Comparison of ENCODE assay signal across 2 cellular contexts in the genomic region with DNA sequence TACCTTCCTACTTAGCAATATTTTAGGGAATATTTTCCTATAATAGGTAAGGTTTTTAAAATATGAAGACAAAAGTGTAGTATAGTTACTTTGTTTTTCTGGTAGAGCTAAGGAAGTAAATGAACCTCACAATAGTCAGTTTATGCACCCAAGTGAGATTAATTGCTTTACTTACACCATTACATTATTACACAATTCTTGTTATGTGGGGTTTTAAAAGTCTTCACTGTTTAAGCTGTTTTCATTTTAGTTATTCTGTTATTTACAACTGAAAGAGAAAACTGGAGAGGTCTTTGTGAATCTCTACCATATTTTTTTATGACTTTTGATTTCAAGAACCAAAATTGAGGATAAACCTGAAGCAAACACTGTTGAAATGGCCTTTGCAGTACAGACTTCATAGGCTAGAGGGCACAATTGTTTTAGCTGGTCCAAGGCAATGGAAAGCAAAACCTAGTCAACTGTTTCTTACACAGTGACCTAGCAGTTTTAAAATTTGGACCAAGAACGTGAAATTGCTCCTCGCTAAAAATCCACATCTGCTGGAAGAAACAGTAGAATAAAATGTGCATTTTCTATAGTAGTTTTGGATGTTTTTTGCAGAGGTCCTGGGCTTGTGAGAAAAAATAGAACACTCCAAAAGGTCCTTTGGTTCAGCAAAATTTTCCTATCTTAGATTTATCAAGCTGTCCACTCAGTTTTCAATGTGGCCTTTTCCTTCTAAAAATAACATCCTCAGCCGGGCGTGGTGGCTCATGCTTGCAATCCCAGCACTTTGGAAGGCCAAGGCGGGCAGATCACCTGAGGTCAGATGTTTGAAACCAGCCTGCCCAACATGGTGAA.
TF ChIP-seq lines count a peak whose summit lies in the region.

No MANE protein-coding gene starts in this region.

TF ChIP-seq in GM23338, 12 proteins besides CTCF, POLR2A, EP300 and RAD21 (continued from another document):
- TF ChIP-seq, protein P1, sequence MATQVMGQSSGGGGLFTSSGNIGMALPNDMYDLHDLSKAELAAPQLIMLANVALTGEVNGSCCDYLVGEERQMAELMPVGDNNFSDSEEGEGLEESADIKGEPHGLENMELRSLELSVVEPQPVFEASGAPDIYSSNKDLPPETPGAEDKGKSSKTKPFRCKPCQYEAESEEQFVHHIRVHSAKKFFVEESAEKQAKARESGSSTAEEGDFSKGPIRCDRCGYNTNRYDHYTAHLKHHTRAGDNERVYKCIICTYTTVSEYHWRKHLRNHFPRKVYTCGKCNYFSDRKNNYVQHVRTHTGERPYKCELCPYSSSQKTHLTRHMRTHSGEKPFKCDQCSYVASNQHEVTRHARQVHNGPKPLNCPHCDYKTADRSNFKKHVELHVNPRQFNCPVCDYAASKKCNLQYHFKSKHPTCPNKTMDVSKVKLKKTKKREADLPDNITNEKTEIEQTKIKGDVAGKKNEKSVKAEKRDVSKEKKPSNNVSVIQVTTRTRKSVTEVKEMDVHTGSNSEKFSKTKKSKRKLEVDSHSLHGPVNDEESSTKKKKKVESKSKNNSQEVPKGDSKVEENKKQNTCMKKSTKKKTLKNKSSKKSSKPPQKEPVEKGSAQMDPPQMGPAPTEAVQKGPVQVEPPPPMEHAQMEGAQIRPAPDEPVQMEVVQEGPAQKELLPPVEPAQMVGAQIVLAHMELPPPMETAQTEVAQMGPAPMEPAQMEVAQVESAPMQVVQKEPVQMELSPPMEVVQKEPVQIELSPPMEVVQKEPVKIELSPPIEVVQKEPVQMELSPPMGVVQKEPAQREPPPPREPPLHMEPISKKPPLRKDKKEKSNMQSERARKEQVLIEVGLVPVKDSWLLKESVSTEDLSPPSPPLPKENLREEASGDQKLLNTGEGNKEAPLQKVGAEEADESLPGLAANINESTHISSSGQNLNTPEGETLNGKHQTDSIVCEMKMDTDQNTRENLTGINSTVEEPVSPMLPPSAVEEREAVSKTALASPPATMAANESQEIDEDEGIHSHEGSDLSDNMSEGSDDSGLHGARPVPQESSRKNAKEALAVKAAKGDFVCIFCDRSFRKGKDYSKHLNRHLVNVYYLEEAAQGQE (IDR thresholded peaks at IDR 0.05; ENCODE audit: unreplicated experiment) = no peak
- TF ChIP-seq CREB1 (CRISPR knock-in tag; IDR thresholded peaks at IDR 0.05; ENCODE audit: low read depth) = no peak
- TF ChIP-seq STAT1 (IDR thresholded peaks at IDR 0.05; ENCODE audit: unreplicated experiment) = no peak

TF ChIP-seq in SK-N-SH treated with all-trans-retinoic acid at 6 μM for 48 hours, 23 proteins besides CTCF, POLR2A, EP300 and RAD21 (continued from another document):
- TF ChIP-seq, protein P2, sequence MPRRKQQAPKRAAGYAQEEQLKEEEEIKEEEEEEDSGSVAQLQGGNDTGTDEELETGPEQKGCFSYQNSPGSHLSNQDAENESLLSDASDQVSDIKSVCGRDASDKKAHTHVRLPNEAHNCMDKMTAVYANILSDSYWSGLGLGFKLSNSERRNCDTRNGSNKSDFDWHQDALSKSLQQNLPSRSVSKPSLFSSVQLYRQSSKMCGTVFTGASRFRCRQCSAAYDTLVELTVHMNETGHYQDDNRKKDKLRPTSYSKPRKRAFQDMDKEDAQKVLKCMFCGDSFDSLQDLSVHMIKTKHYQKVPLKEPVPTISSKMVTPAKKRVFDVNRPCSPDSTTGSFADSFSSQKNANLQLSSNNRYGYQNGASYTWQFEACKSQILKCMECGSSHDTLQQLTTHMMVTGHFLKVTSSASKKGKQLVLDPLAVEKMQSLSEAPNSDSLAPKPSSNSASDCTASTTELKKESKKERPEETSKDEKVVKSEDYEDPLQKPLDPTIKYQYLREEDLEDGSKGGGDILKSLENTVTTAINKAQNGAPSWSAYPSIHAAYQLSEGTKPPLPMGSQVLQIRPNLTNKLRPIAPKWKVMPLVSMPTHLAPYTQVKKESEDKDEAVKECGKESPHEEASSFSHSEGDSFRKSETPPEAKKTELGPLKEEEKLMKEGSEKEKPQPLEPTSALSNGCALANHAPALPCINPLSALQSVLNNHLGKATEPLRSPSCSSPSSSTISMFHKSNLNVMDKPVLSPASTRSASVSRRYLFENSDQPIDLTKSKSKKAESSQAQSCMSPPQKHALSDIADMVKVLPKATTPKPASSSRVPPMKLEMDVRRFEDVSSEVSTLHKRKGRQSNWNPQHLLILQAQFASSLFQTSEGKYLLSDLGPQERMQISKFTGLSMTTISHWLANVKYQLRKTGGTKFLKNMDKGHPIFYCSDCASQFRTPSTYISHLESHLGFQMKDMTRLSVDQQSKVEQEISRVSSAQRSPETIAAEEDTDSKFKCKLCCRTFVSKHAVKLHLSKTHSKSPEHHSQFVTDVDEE (CRISPR knock-in tag; IDR thresholded peaks at IDR 0.05) = no peak
- TF ChIP-seq ZFP30 (CRISPR knock-in tag; IDR thresholded peaks at IDR 0.05) (no peak), CSDC2 (CRISPR knock-in tag; IDR thresholded peaks at IDR 0.05) (no peak), ZFP3 (CRISPR knock-in tag; IDR thresholded peaks at IDR 0.05) (no peak), ZNF70 (CRISPR knock-in tag; IDR thresholded peaks at IDR 0.05) (no peak), SNAI2 (CRISPR knock-in tag; IDR thresholded peaks at IDR 0.05) (no peak), TCF4 (CRISPR knock-in tag; IDR thresholded peaks at IDR 0.05; ENCODE audit: borderline replicate concordance) (no peak), ISL1 (CRISPR knock-in tag; IDR thresholded peaks at IDR 0.05) (no peak), ESRRG (CRISPR knock-in tag; IDR thresholded peaks at IDR 0.05) (no peak)
- TF ChIP-seq, protein P3, sequence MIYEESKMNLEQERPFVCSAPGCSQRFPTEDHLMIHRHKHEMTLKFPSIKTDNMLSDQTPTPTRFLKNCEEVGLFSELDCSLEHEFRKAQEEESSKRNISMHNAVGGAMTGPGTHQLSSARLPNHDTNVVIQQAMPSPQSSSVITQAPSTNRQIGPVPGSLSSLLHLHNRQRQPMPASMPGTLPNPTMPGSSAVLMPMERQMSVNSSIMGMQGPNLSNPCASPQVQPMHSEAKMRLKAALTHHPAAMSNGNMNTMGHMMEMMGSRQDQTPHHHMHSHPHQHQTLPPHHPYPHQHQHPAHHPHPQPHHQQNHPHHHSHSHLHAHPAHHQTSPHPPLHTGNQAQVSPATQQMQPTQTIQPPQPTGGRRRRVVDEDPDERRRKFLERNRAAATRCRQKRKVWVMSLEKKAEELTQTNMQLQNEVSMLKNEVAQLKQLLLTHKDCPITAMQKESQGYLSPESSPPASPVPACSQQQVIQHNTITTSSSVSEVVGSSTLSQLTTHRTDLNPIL (CRISPR knock-in tag; IDR thresholded peaks at IDR 0.05; ENCODE audit: low read depth) = no peak
